21 cellular contexts compared by ENCODE assay signal in the genomic region with DNA sequence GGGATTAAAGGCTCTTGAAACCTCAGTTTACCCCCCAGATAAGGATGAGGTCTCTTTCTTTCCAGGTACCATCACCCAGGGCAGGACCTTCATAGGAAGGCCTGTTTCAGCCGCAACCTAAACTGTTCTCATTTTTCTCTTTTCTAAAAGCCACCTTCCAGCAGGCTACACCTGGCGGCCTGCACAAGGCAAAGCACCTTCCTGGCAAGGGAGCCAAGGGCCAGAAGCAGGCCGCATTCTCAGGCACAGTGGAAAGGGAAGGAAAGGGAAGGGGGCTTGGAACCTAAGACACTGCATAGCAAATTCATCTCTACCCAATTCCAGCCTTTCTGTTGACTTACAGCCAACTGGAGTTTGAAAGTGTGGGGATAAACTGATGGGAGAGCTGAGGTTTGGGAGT. TPM values are rescaled to one million over a fixed set of nuclear protein-coding genes. Genes with fewer than 3 reads are reported as not detected.
DNase-seq lines count a peak whose midpoint lies in the region; ATAC-seq and TF ChIP-seq lines count a peak whose summit lies in the region.
"Had no signal": no experiment of that assay in that cellular context is flagged by ENCODE, and none has a peak within 500 bp of the region (broad histone marks: within the 10 kb centered on the region; RNA-seq: fewer than 3 reads in every experiment).

No MANE protein-coding gene starts in this region.

- H3K36me3 ChIP-seq in breast epithelium (no peaks in the 10 kb centered on the region), mammary epithelial cell (ENCODE audit: insufficient read depth, low read length) (no peaks in the 10 kb centered on the region), suprapubic skin (no peaks in the 10 kb centered on the region)
- H3K36me3 ChIP-seq: BLaER1 had no signal

- H3K27ac Mint-ChIP-seq in activated T-helper 2 cell treated with anti-CD3 and anti-CD28 coated beads, Interferon-gamma antibody, Interleukin-2, Interleukin-4, amounts not matched to agents 10 μg/mL and 5 μg/mL and 100 μg/mL, durations not matched to agents 14 hours and 24 hours and 36 hours = no peak overlapping the region
- no peak overlapping the region for H3K27ac Mint-ChIP-seq in activated CD8-positive, alpha-beta memory T cell treated with anti-CD3 and anti-CD28 coated beads, Interleukin-2, amount 10 ng/mL, durations not matched to agents 7 days and 5 days
- H3K27ac Mint-ChIP-seq: HFFc6 had no signal

- no peaks in the 10 kb centered on the region for H3K9me3 ChIP-seq in breast epithelium
- H3K9me3 ChIP-seq in mammary epithelial cell (replicated peaks; ENCODE audit: insufficient read depth, low read length) = no peaks in the 10 kb centered on the region
- H3K9me3 ChIP-seq in suprapubic skin = no peaks in the 10 kb centered on the region
- H3K9me3 ChIP-seq: A549, BLaER1 had no signal

- H3K9me3 Mint-ChIP-seq in activated T-helper 2 cell treated with anti-CD3 and anti-CD28 coated beads, Interferon-gamma antibody, Interleukin-2, Interleukin-4, amounts not matched to agents 10 μg/mL and 5 μg/mL and 100 μg/mL, durations not matched to agents 14 hours and 24 hours and 36 hours = no peaks in the 10 kb centered on the region
- H3K9me3 Mint-ChIP-seq in activated CD8-positive, alpha-beta memory T cell treated with anti-CD3 and anti-CD28 coated beads, Interleukin-2, amount 10 ng/mL, durations not matched to agents 7 days and 5 days (ENCODE audit: low read depth) = no peaks in the 10 kb centered on the region
- H3K9me3 Mint-ChIP-seq: CD4-positive, alpha-beta memory T cell; HFFc6 had no signal

- no peak for TF ChIP-seq EP300 in suprapubic skin (IDR thresholded peaks at IDR 0.05)

- H3K4me1 ChIP-seq in breast epithelium (no peaks in the 10 kb centered on the region), mammary epithelial cell (ENCODE audit: insufficient read depth, low read length) (peaks cover 8% of the 10 kb centered on the region), suprapubic skin (peaks cover 14% of the 10 kb centered on the region)

- H3K27me3 ChIP-seq in breast epithelium (no peaks in the 10 kb centered on the region), mammary epithelial cell (ENCODE audit: insufficient read depth, low read length) (no peaks in the 10 kb centered on the region), suprapubic skin (no peaks in the 10 kb centered on the region)
- H3K27me3 ChIP-seq: BLaER1 had no signal

- 86% methylated on average over 3 of the region's 3 CpGs for WGBS in mammary epithelial cell (ENCODE audit: low coverage, missing lambda C conversion rate)
- WGBS in suprapubic skin = 100% methylated on average over 2 of the region's 3 CpGs

- dilution Hi-C loops in mammary epithelial cell (cut with HindIII; ENCODE audit: low sequenced_read_pairs) = loop anchor here (5.0 kb wide), 1 partner anchor 50 kb away; the partner anchor contains the start of gene KRABD2

- H3K4me3 ChIP-seq in breast epithelium = no peak overlapping the region
- no peak overlapping the region for H3K4me3 ChIP-seq in mammary epithelial cell (replicated peaks in 1 of 3; ENCODE audit: insufficient read depth in 1 of 3, low read depth in 2 of 3, low read length in 3 of 3)
- no peak overlapping the region for H3K4me3 ChIP-seq in suprapubic skin
- H3K4me3 ChIP-seq: A549, BLaER1 had no signal

- no peak for ATAC-seq in activated CD8-positive, alpha-beta memory T cell treated with anti-CD3 and anti-CD28 coated beads, Interleukin-2, amount 10 ng/mL, durations not matched to agents 7 days and 5 days
- ATAC-seq: A549, HCT116 had no signal

- CTCF ChIA-PET in mammary epithelial cell (lab: Charles Lee; ENCODE audit: low non-redundant PET) = no interaction called here
- CTCF ChIA-PET in activated CD8-positive, alpha-beta memory T cell treated with anti-CD3 and anti-CD28 coated beads, Interleukin-2, amount 10 ng/mL, durations not matched to agents 7 days and 5 days (lab: Charles Lee) = no interaction called here

- intact Hi-C loops in breast epithelium (cut with DNase I; ENCODE audit: low total_unique reads) (loop anchor here (5.0 kb wide), 1 partner anchor 520 kb away; no protein-coding TSS in a partner anchor), mammary epithelial cell (cut with micrococcal nuclease) (no loop called here)
- intact Hi-C loops in activated T-helper 2 cell treated with anti-CD3 and anti-CD28 coated beads, Interferon-gamma antibody, Interleukin-2, Interleukin-4, amounts not matched to agents 10 μg/mL and 5 μg/mL and 100 μg/mL, durations not matched to agents 14 hours and 24 hours and 36 hours (cut with micrococcal nuclease) = no loop called here

- H3K9ac ChIP-seq in mammary epithelial cell (ENCODE audit: insufficient read depth, low read length) = no peak overlapping the region
- H3K9ac ChIP-seq: BLaER1 had no signal

- in situ Hi-C loops in mammary epithelial cell (cut with MboI; ENCODE audit: low sequenced_read_pairs in 2 of 2) = no loop called here

- TF ChIP-seq CTCF in breast epithelium (IDR thresholded peaks at IDR 0.05) (no peak), mammary epithelial cell (conservative IDR thresholded peaks at IDR 0.05 in 1 of 2, IDR thresholded peaks at IDR 0.05 in 1 of 2; ENCODE audit: extremely low read depth in 1 of 2, insufficient read depth in 1 of 2, low read depth in 1 of 2, low read length in 2 of 2) (no peak), suprapubic skin (IDR thresholded peaks at IDR 0.05) (no peak)

- no peaks in the 10 kb centered on the region for H3K79me2 ChIP-seq in mammary epithelial cell (ENCODE audit: insufficient read depth, low read length)

- no peaks in the 10 kb centered on the region for H4K20me1 ChIP-seq in mammary epithelial cell (ENCODE audit: insufficient read depth, low read length)
- H4K20me1 ChIP-seq: BLaER1 had no signal

- H3K4me1 Mint-ChIP-seq in activated T-helper 2 cell treated with anti-CD3 and anti-CD28 coated beads, Interferon-gamma antibody, Interleukin-2, Interleukin-4, amounts not matched to agents 10 μg/mL and 5 μg/mL and 100 μg/mL, durations not matched to agents 14 hours and 24 hours and 36 hours (ENCODE audit: low read depth) = no peaks in the 10 kb centered on the region
- H3K4me1 Mint-ChIP-seq in activated CD8-positive, alpha-beta memory T cell treated with anti-CD3 and anti-CD28 coated beads, Interleukin-2, amount 10 ng/mL, durations not matched to agents 7 days and 5 days = no peaks in the 10 kb centered on the region
- H3K4me1 Mint-ChIP-seq: CD4-positive, alpha-beta memory T cell had no signal

- H2AFZ ChIP-seq in mammary epithelial cell (ENCODE audit: low read depth, low read length) = no peak overlapping the region

- H3K4me2 ChIP-seq in mammary epithelial cell (ENCODE audit: insufficient read depth, low read depth, low read length) = no peak overlapping the region
- H3K4me2 ChIP-seq: A549, BLaER1 had no signal

- H3K4me3 Mint-ChIP-seq in activated T-helper 2 cell treated with anti-CD3 and anti-CD28 coated beads, Interferon-gamma antibody, Interleukin-2, Interleukin-4, amounts not matched to agents 10 μg/mL and 5 μg/mL and 100 μg/mL, durations not matched to agents 14 hours and 24 hours and 36 hours (ENCODE audit: low read depth) = no peak overlapping the region
- H3K4me3 Mint-ChIP-seq in activated CD8-positive, alpha-beta memory T cell treated with anti-CD3 and anti-CD28 coated beads, Interleukin-2, amount 10 ng/mL, durations not matched to agents 7 days and 5 days = no peak overlapping the region
- H3K4me3 Mint-ChIP-seq: CD14-positive monocyte; CD4-positive, alpha-beta memory T cell; HFFc6 had no signal

- no TSS peak for BruUV-seq in mammary epithelial cell (replicated peaks; lab: Mats Ljungman, UMichigan)

- H3K27me3 Mint-ChIP-seq in activated T-helper 2 cell treated with anti-CD3 and anti-CD28 coated beads, Interferon-gamma antibody, Interleukin-2, Interleukin-4, amounts not matched to agents 10 μg/mL and 5 μg/mL and 100 μg/mL, durations not matched to agents 14 hours and 24 hours and 36 hours (ENCODE audit: low read depth) = peaks cover 25% of the 10 kb centered on the region
- peaks cover 30% of the 10 kb centered on the region for H3K27me3 Mint-ChIP-seq in activated CD8-positive, alpha-beta memory T cell treated with anti-CD3 and anti-CD28 coated beads, Interleukin-2, amount 10 ng/mL, durations not matched to agents 7 days and 5 days

- H3K27ac ChIP-seq in breast epithelium (peak overlapping the region; percentile 8 to 38), mammary epithelial cell (ENCODE audit: insufficient read depth, low read depth, low read length) (no peak overlapping the region), epithelial cell of prostate (peak overlapping the region; percentile 4), suprapubic skin (peak overlapping the region; percentile 68)
- H3K27ac ChIP-seq: 22Rv1, A549, BLaER1 had no signal

- DNase-seq in breast epithelium (ENCODE audit: low spot score in 2 of 2) = no peak
- no peak for DNase-seq in mammary epithelial cell
- peak; percentile 4 for DNase-seq in activated T-helper 2 cell treated with anti-CD3 and anti-CD28 coated beads, Interferon-gamma antibody, Interleukin-2, Interleukin-4, amounts not matched to agents 10 μg/mL and 5 μg/mL and 100 μg/mL, durations not matched to agents 14 hours and 24 hours and 36 hours (ENCODE audit: low spot score)
- DNase-seq in epithelial cell of prostate (ENCODE audit: low read depth, low spot score) = no peak
- no peak for DNase-seq in suprapubic skin (ENCODE audit: low spot score in 2 of 2)
- DNase-seq in erythroblast (lab: John Stamatoyannopoulos, UW) = no peak
- no peak for DNase-seq in activated CD8-positive, alpha-beta memory T cell treated with anti-CD3 and anti-CD28 coated beads, Interleukin-2, amount 10 ng/mL, durations not matched to agents 7 days and 5 days
- no peak for DNase-seq in T-helper 9 cell
- DNase-seq: AML-193; CD4-positive, alpha-beta memory T cell; DMS153; DMS79; GDM1; HFFc6 had no signal

- TF ChIP-seq POLR2A in breast epithelium (IDR thresholded peaks at IDR 0.05) (no peak), suprapubic skin (IDR thresholded peaks at IDR 0.05) (no peak), erythroblast (IDR thresholded peaks at IDR 0.05; ENCODE audit: low read length) (no peak)

- H3K36me3 Mint-ChIP-seq in activated T-helper 2 cell treated with anti-CD3 and anti-CD28 coated beads, Interferon-gamma antibody, Interleukin-2, Interleukin-4, amounts not matched to agents 10 μg/mL and 5 μg/mL and 100 μg/mL, durations not matched to agents 14 hours and 24 hours and 36 hours (ENCODE audit: low read depth) = no peaks in the 10 kb centered on the region
- H3K36me3 Mint-ChIP-seq in activated CD8-positive, alpha-beta memory T cell treated with anti-CD3 and anti-CD28 coated beads, Interleukin-2, amount 10 ng/mL, durations not matched to agents 7 days and 5 days = no peaks in the 10 kb centered on the region
- H3K36me3 Mint-ChIP-seq: CD4-positive, alpha-beta memory T cell had no signal

RNA-seq across cellular contexts. Expression of gene NDEL1, which starts 8.9 kb away (rescaled TPM):
- 10 to 100 TPM; 51.1 to 80.6 (median 61.4) TPM for total RNA-seq in breast epithelium
- total RNA-seq in mammary epithelial cell = 100 to 1,000 TPM in 1 of 2 donors, 10 to 100 TPM in 1; 55.7 to 102 TPM
- 49.4 TPM for polyA plus RNA-seq in mammary epithelial cell
- 36.7 TPM for polyA minus RNA-seq in mammary epithelial cell
- total RNA-seq in activated T-helper 2 cell treated with anti-CD3 and anti-CD28 coated beads, Interferon-gamma antibody, Interleukin-2, Interleukin-4, amounts not matched to agents 10 μg/mL and 5 μg/mL and 100 μg/mL, durations not matched to agents 14 hours and 24 hours and 36 hours = 66.6 and 66.9 TPM in 2 replicates
- 100 to 1,000 TPM; 172 to 237 (median 230) TPM for total RNA-seq in suprapubic skin
- total RNA-seq in activated CD8-positive, alpha-beta memory T cell treated with anti-CD3 and anti-CD28 coated beads, Interleukin-2, amount 10 ng/mL, durations not matched to agents 7 days and 5 days = 10 to 100 TPM; 58.8 to 59.0 TPM

RNA-seq across cellular contexts. Expression of gene RNF222, which starts 29.2 kb away (rescaled TPM):
- not detected for total RNA-seq in breast epithelium
- total RNA-seq in mammary epithelial cell = under 1 TPM; under 0.01 to 0.38 TPM
- polyA plus RNA-seq in mammary epithelial cell = 0.07 TPM
- 1.6 TPM for polyA minus RNA-seq in mammary epithelial cell
- total RNA-seq in activated T-helper 2 cell treated with anti-CD3 and anti-CD28 coated beads, Interferon-gamma antibody, Interleukin-2, Interleukin-4, amounts not matched to agents 10 μg/mL and 5 μg/mL and 100 μg/mL, durations not matched to agents 14 hours and 24 hours and 36 hours = not detected in 2 replicates
- total RNA-seq in suprapubic skin = 10 to 100 TPM in 2 of 4 donors, 1 to 10 TPM in 2; 4.1 to 17.5 (median 8.2) TPM
- under 1 TPM; 0.12 to 0.20 TPM for total RNA-seq in activated CD8-positive, alpha-beta memory T cell treated with anti-CD3 and anti-CD28 coated beads, Interleukin-2, amount 10 ng/mL, durations not matched to agents 7 days and 5 days
- total RNA-seq: Daoy, H4, HFFc6 had no signal
- polyA plus RNA-seq: A549, CD14-positive monocyte had no signal

RNA-seq across cellular contexts. Expression of gene RPL26, which starts 43.8 kb away (rescaled TPM):
- total RNA-seq in breast epithelium (1,000 to 10,000 TPM; 3,666 to 5,219 (median 4,419) TPM), mammary epithelial cell (1,000 to 10,000 TPM; 1,799 to 2,054 TPM), suprapubic skin (1,000 to 10,000 TPM; 2,419 to 4,673 (median 3,203) TPM)
- polyA plus RNA-seq in mammary epithelial cell = 3,047 TPM
- polyA minus RNA-seq in mammary epithelial cell = 984 TPM
- 2,352 and 2,379 TPM in 2 replicates for total RNA-seq in activated T-helper 2 cell treated with anti-CD3 and anti-CD28 coated beads, Interferon-gamma antibody, Interleukin-2, Interleukin-4, amounts not matched to agents 10 μg/mL and 5 μg/mL and 100 μg/mL, durations not matched to agents 14 hours and 24 hours and 36 hours
- 1,000 to 10,000 TPM; 1,612 to 1,903 TPM for total RNA-seq in activated CD8-positive, alpha-beta memory T cell treated with anti-CD3 and anti-CD28 coated beads, Interleukin-2, amount 10 ng/mL, durations not matched to agents 7 days and 5 days
